27 cellular contexts compared by ENCODE assay signal in the genomic region with DNA sequence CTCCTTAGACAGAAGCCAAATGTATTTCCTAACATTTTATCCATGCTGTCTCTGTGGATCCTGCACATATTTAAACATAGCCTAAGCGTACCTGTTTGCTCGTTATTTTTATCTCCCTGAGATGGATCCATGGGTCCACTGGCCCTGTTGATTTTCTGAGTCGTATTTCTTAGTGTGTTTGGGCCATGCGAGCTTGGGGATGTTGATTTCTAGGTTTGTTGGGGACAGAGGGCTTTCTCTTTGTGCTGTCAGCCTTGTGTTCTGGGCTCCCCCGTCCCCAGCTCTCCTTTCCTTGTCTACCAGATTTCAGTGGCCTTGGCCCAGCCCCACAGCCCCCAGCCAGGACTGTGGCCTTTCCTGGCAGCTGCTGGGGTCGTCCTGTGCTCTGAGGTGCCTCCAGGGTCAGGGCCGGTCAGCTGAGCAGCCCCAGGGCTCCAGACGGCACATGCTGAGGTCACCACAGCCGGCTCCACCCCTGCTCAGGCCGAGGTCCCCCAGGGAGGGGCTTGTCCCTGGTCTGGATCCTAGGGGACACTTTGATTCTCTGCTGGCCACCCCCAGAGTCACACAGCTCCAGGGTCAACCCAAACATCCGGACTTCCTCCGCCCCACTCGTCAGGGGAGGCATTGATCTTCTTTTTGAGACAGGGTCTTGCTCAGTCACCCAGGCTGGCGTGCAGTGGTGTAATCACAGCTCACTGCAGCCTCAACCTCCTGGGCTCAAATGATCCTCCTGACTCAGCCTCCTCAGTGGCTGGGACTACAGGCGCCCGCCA. TPM values are rescaled to one million over a fixed set of nuclear protein-coding genes. Genes with fewer than 3 reads are reported as not detected.
"Had no signal": no experiment of that assay in that cellular context is flagged by ENCODE, and none has a peak within 500 bp of the region (broad histone marks: within the 10 kb centered on the region; RNA-seq: fewer than 3 reads in every experiment).

No MANE protein-coding gene starts in this region.

- H3K4me3 Mint-ChIP-seq: activated naive CD8-positive, alpha-beta T cell; activated T-cell treated with anti-CD3 and anti-CD28 coated beads, Interleukin-2, amount 50 U/mL, for 24 hours; effector memory CD8-positive, alpha-beta T cell; nephron; stimulated activated naive CD8-positive, alpha-beta T cell treated with anti-CD3 and anti-CD28 coated beads, Interleukin-15, Interleukin-2, amounts not matched to agents 100 ng/mL and 50 ng/mL, for 24 hours had no signal

- H3K36me3 Mint-ChIP-seq: activated naive CD8-positive, alpha-beta T cell had no signal

- ATAC-seq: effector memory CD8-positive, alpha-beta T cell had no signal

- H3K27ac Mint-ChIP-seq: activated naive CD8-positive, alpha-beta T cell; activated T-cell treated with anti-CD3 and anti-CD28 coated beads, Interleukin-2, amount 50 U/mL, for 24 hours; activated T-helper 2 cell treated with anti-CD3 and anti-CD28 coated beads, Interferon-gamma antibody, Interleukin-2, Interleukin-4, amounts not matched to agents 10 μg/mL and 5 μg/mL and 100 μg/mL, durations not matched to agents 14 hours and 24 hours and 36 hours; effector memory CD8-positive, alpha-beta T cell; stimulated activated naive CD8-positive, alpha-beta T cell treated with anti-CD3 and anti-CD28 coated beads, Interleukin-15, Interleukin-2, amounts not matched to agents 100 ng/mL and 50 ng/mL, for 24 hours had no signal

- H3K9me3 ChIP-seq: adrenal gland, colonic mucosa, esophagus muscularis mucosa, prostate gland, right atrium auricular region, tibial artery had no signal

- DNase-seq: activated CD4-positive, alpha-beta T cell treated with anti-CD3 and anti-CD28 coated beads for 1 hour; activated CD4-positive, alpha-beta T cell treated with anti-CD3 and anti-CD28 coated beads, Interleukin-2, amount 50 U/mL, for 1 hour; activated naive CD4-positive, alpha-beta T cell; activated T-cell treated with anti-CD3 and anti-CD28 coated beads, Interleukin-2, amount 50 U/mL, for 24 hours; colonic mucosa; dorsolateral prefrontal cortex; effector memory CD8-positive, alpha-beta T cell; hypothalamus; stimulated activated CD4-positive, alpha-beta T cell treated with anti-CD3 and anti-CD28 coated beads, Interleukin-4, amount 100 ng/mL, for 24 hours; substantia nigra; tibial artery had no signal

- H3K36me3 ChIP-seq: adrenal gland, colonic mucosa, esophagus muscularis mucosa, prostate gland, right atrium auricular region, tibial artery had no signal

- H3K9me3 Mint-ChIP-seq: activated T-cell treated with anti-CD3 and anti-CD28 coated beads, Interleukin-2, amount 50 U/mL, for 24 hours; activated T-helper 2 cell treated with anti-CD3 and anti-CD28 coated beads, Interferon-gamma antibody, Interleukin-2, Interleukin-4, amounts not matched to agents 10 μg/mL and 5 μg/mL and 100 μg/mL, durations not matched to agents 14 hours and 24 hours and 36 hours; effector memory CD8-positive, alpha-beta T cell; nephron; stimulated activated naive CD8-positive, alpha-beta T cell treated with anti-CD3 and anti-CD28 coated beads, Interleukin-15, Interleukin-2, amounts not matched to agents 100 ng/mL and 50 ng/mL, for 24 hours had no signal

- H3K4me3 ChIP-seq: adrenal gland, colonic mucosa, dorsolateral prefrontal cortex, esophagus muscularis mucosa, right atrium auricular region had no signal

- H3K4me1 ChIP-seq: right atrium auricular region had no signal

- H3K27ac ChIP-seq: colonic mucosa, dorsolateral prefrontal cortex, esophagus muscularis mucosa, prostate gland, right atrium auricular region had no signal

RNA-seq across cellular contexts. Expression of a gene that starts 4.4 kb away (rescaled TPM):
- total RNA-seq: activated T-helper 2 cell treated with anti-CD3 and anti-CD28 coated beads, Interferon-gamma antibody, Interleukin-2, Interleukin-4, amounts not matched to agents 10 μg/mL and 5 μg/mL and 100 μg/mL, durations not matched to agents 14 hours and 24 hours and 36 hours; bronchial epithelial cell; esophagus muscularis mucosa; frontal cortex; liver; mononuclear cell; T-helper 2 cell treated with Interferon-gamma antibody and Interleukin-4, amounts not matched to agents 100 ng/mL and 5 ng/mL, for 36 hours had no signal
- polyA plus RNA-seq: liver had no signal

RNA-seq across cellular contexts. Expression of a gene that starts 19.1 kb away (rescaled TPM):
- total RNA-seq: activated T-helper 2 cell treated with anti-CD3 and anti-CD28 coated beads, Interferon-gamma antibody, Interleukin-2, Interleukin-4, amounts not matched to agents 10 μg/mL and 5 μg/mL and 100 μg/mL, durations not matched to agents 14 hours and 24 hours and 36 hours; bronchial epithelial cell; colonic mucosa; esophagus muscularis mucosa; frontal cortex; liver; mononuclear cell; myocyte; omental fat pad; right atrium auricular region; T-helper 2 cell treated with Interferon-gamma antibody and Interleukin-4, amounts not matched to agents 100 ng/mL and 5 ng/mL, for 36 hours; ureter had no signal
- polyA plus RNA-seq: liver had no signal
